9 cellular contexts compared by ENCODE assay signal in the genomic region with DNA sequence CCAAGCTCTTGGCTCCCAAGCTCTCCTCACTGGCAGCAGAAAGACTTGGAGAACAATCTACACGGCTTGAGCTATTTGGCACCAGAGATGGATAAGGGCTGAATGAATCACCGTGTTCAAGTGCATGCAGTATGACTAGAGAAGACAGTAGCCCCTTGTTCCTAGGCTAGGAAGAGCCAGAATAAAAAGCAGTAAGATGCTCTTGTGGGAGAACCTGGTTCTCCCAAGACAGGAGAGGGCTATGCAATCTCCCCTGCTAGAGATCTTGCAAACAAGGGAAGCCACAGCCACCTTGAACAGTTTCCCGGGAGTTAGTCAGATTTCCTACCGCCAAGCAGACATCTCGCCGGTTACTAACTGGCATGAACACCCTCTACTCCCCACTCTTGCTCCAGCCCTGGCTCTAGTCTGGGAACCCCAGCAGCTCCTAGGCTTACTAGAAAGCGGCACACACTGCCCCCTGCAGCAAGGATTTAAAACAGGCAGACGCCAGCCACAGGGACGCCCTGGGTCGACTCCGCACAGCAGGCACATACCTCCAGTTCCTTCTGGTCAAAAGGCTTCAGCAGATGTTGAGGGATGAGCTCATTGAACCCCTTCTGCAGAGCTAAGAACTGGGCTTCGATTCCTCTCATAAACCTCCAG.
DNase-seq lines count a peak whose midpoint lies in the region; ATAC-seq and TF ChIP-seq lines count a peak whose summit lies in the region.
"Had no signal": no experiment of that assay in that cellular context is flagged by ENCODE, and none has a peak within 500 bp of the region (broad histone marks: within the 10 kb centered on the region; RNA-seq: fewer than 3 reads in every experiment).

No MANE protein-coding gene starts in this region.

- H3K9me3 Mint-ChIP-seq in glutamatergic neuron (ENCODE audit: unreplicated experiment) = peaks cover 6% of the 10 kb centered on the region
- H3K9me3 Mint-ChIP-seq: activated B cell treated with CpG ODN at 0.5 μM for 24 hours had no signal

- H3K36me3 ChIP-seq in subcutaneous abdominal adipose tissue (ENCODE audit: control insufficient read depth in 5 of 5, insufficient read depth in 5 of 5, low read length in 5 of 5) = peaks cover 5 to 95% (median 88%) of the 10 kb centered on the region in 5 donors

- TF ChIP-seq CTCF in glutamatergic neuron (IDR thresholded peaks at IDR 0.05; ENCODE audit: partially characterized antibody, unreplicated experiment) = peak; percentile 34

- DNase-seq in NCI-H2227 (lab: John Stamatoyannopoulos, UW; ENCODE audit: unreplicated experiment) = peak; percentile 30
- no peak for DNase-seq in NCI-H2227 treated with DMSO at 0.1 percent for 48 hours (lab: John Stamatoyannopoulos, UW)
- DNase-seq in SK-MEL-5 (ENCODE audit: low read depth, low spot score) = peak; percentile 94
- DNase-seq in glutamatergic neuron = peak; percentile 55
- no peak for DNase-seq in NCI-H2107 (lab: John Stamatoyannopoulos, UW)
- DNase-seq in NCI-H187 treated with DMSO at 0.1 percent for 48 hours (lab: John Stamatoyannopoulos, UW) = no peak
- DNase-seq: activated B cell treated with CpG ODN at 0.5 μM for 24 hours had no signal

- H3K27ac Mint-ChIP-seq in glutamatergic neuron (ENCODE audit: unreplicated experiment) = peak overlapping the region; percentile 18
- H3K27ac Mint-ChIP-seq: activated B cell treated with CpG ODN at 0.5 μM for 24 hours had no signal

- H3K4me3 ChIP-seq in subcutaneous abdominal adipose tissue (ENCODE audit: low read depth in 1 of 5, low read length in 5 of 5) = no peak overlapping the region

- H3K9ac ChIP-seq in subcutaneous abdominal adipose tissue (ENCODE audit: low read length in 5 of 5) = no peak overlapping the region

- peaks cover 5% of the 10 kb centered on the region for H3K27me3 Mint-ChIP-seq in glutamatergic neuron (ENCODE audit: unreplicated experiment)
- H3K27me3 Mint-ChIP-seq: activated B cell treated with CpG ODN at 0.5 μM for 24 hours had no signal

- H3K27me3 ChIP-seq in subcutaneous abdominal adipose tissue (ENCODE audit: control insufficient read depth in 5 of 5, insufficient read depth in 4 of 5, low read length in 5 of 5) = no peaks in the 10 kb centered on the region

- no peaks in the 10 kb centered on the region for H3K9me3 ChIP-seq in subcutaneous abdominal adipose tissue (ENCODE audit: control insufficient read depth in 5 of 5, low read length in 5 of 5)

- H3K36me3 Mint-ChIP-seq in glutamatergic neuron (ENCODE audit: unreplicated experiment) = peaks cover 11% of the 10 kb centered on the region

- H3K4me1 ChIP-seq in subcutaneous abdominal adipose tissue (ENCODE audit: control insufficient read depth in 5 of 5, insufficient read depth in 5 of 5, low read length in 5 of 5) = peaks cover 4 to 17% (median 13%) of the 10 kb centered on the region in 5 donors

- peak overlapping the region; percentile 41 for H3K27ac ChIP-seq in subcutaneous abdominal adipose tissue (ENCODE audit: low read depth, low read length)

- no peak overlapping the region for H3K4me3 Mint-ChIP-seq in glutamatergic neuron (ENCODE audit: unreplicated experiment)
- H3K4me3 Mint-ChIP-seq: activated B cell treated with CpG ODN at 0.5 μM for 24 hours had no signal

- peaks cover 4% of the 10 kb centered on the region for H3K4me1 Mint-ChIP-seq in glutamatergic neuron (ENCODE audit: low read depth, unreplicated experiment)
- H3K4me1 Mint-ChIP-seq: activated B cell treated with CpG ODN at 0.5 μM for 24 hours had no signal

- ATAC-seq in HG02973 (IDR thresholded peaks at IDR 0.05; ENCODE audit: unreplicated experiment) = no peak

- in situ Hi-C loops in SK-MEL-5 (cut with HindIII; ENCODE audit: low pct_unique_long_range_greater_than_20kb, low sequenced_read_pairs) = no loop called here

Comparison
In these comparisons a context has a peak if more than half of its experiments do, and no peak if none do; other contexts are left out.
1. DNase-seq: peak in NCI-H2227 (single experiment), SK-MEL-5 (single experiment) and glutamatergic neuron (single experiment); none in NCI-H2227 treated with DMSO at 0.1 percent for 48 hours (single experiment), NCI-H2107 (single experiment) and NCI-H187 treated with DMSO at 0.1 percent for 48 hours (single experiment).